In the genomic region with DNA sequence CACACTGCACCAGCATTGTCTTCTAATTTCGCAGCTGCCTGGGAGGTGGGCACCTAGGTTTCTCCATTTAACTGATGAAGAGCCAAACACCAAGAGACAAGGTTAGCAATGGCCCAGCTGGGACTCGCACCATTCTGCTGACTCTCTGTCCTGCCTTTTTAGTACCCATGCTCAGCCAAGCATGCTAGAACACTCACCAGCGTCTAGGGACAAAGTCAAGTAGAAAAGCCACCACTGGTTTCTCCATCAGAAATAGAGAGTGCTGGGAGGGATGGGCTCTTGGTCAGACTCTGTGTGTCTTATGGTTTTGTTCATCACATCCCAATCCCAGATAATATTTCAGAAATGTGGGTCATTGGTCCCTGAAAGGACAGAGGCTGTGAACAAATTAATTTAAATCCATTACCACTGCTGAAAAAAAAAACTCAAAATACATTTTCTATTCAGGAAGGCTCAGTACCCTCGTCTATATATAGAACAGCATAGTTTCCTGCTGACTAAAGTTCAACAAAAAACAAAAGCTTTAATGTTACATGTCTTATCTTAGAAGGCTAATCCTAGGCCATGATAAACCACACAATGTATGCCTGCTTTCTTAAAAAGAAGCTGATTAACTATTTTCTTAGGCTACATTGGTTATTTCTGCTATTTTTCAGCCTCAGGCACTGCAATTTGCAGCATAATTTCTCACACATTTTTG, we compare ENCODE assay signal across 1 cellular context.
TF ChIP-seq lines count a peak whose summit lies in the region.

No MANE protein-coding gene starts in this region.

TF ChIP-seq in endothelial cell of umbilical vein, 7 proteins besides CTCF, POLR2A, EP300 and RAD21:
- TF ChIP-seq FOS (IDR thresholded peaks at IDR 0.05; ENCODE audit: borderline replicate concordance, insufficient read depth, low read length) = no peak
- no peak for TF ChIP-seq GATA2 (IDR thresholded peaks at IDR 0.05; ENCODE audit: insufficient read depth, insufficient read length, low read depth, low read length)
- no peak for TF ChIP-seq POLR2AphosphoS5 (IDR thresholded peaks at IDR 0.05; ENCODE audit: insufficient read depth, low read depth, low read length)
- TF ChIP-seq MAX (IDR thresholded peaks at IDR 0.05; ENCODE audit: insufficient read depth, insufficient read length) = no peak
- TF ChIP-seq JUN (IDR thresholded peaks at IDR 0.05; ENCODE audit: borderline replicate concordance, insufficient read depth, insufficient read length, low read depth) = no peak
- TF ChIP-seq MYC (IDR thresholded peaks at IDR 0.05; ENCODE audit: low read depth, low read length) = no peak
- no peak for TF ChIP-seq EZH2 (IDR thresholded peaks at IDR 0.05; ENCODE audit: borderline replicate concordance, low read depth, low read length, severe bottlenecking)
